26 cellular contexts compared by ENCODE assay signal in genomic region chr7:108559253-108559652, GRCh38.
"Had no signal": no experiment of that assay in that cellular context is flagged by ENCODE, and none has a peak within 500 bp of the region (broad histone marks: within the 10 kb centered on the region; RNA-seq: fewer than 3 reads in every experiment).

No MANE protein-coding gene starts in this region.

- H3K4me3 Mint-ChIP-seq: dendritic cell treated with granulocyte-macrophage colony-stimulating factor and Interleukin-4, amounts not matched to agents 40 ng/mL and 50 ng/mL, for 4 days; effector memory CD8-positive, alpha-beta T cell; endodermal cell had no signal

- H3K27me3 ChIP-seq: colonic mucosa, esophagus squamous epithelium, gastrocnemius medialis, heart right ventricle, left lung had no signal

- H3K4me1 ChIP-seq: colonic mucosa, esophagus squamous epithelium, left lung, lower lobe of right lung had no signal

- H3K9me3 ChIP-seq: colonic mucosa, gastrocnemius medialis had no signal

- H3K4me1 Mint-ChIP-seq: endodermal cell had no signal

- H3K36me3 ChIP-seq: colonic mucosa had no signal

- ATAC-seq: effector memory CD8-positive, alpha-beta T cell; esophagus mucosa; gastrocnemius medialis; heart right ventricle; left cardiac atrium; left lung; left ventricle myocardium superior; lower lobe of right lung had no signal

- FAIRE-seq: endometrium, islet of Langerhans, keratinocyte had no signal

- H3K27ac ChIP-seq: colonic mucosa, epithelial cell of prostate, esophagus squamous epithelium, heart right ventricle, left lung, lower lobe of right lung had no signal

- DNase-seq: colonic mucosa; cortex of kidney; effector CD8-positive, alpha-beta T cell; effector memory CD8-positive, alpha-beta T cell; endodermal cell; erythroblast; esophagus squamous epithelium; foreskin fibroblast; foreskin melanocyte; gastrocnemius medialis; glutamatergic neuron; head of caudate nucleus; heart right ventricle; hippocampal formation; left cardiac atrium; left lung; left ventricle myocardium superior; lower lobe of right lung; mesendoderm; midbrain had no signal

- H3K27me3 Mint-ChIP-seq: dendritic cell treated with granulocyte-macrophage colony-stimulating factor and Interleukin-4, amounts not matched to agents 40 ng/mL and 50 ng/mL, for 4 days; effector memory CD8-positive, alpha-beta T cell had no signal

- H3K27ac Mint-ChIP-seq: dendritic cell treated with granulocyte-macrophage colony-stimulating factor and Interleukin-4, amounts not matched to agents 40 ng/mL and 50 ng/mL, for 4 days; effector memory CD8-positive, alpha-beta T cell; endodermal cell had no signal

- H3K4me3 ChIP-seq: colonic mucosa, esophagus squamous epithelium, gastrocnemius medialis, heart right ventricle, left lung, lower lobe of right lung had no signal
